1 cellular context compared by ENCODE assay signal in genomic region chr16:8859913-8860881, GRCh38.
TF ChIP-seq lines count a peak whose summit lies in the region.

No MANE protein-coding gene starts in this region.

TF ChIP-seq in HepG2, 621 proteins besides CTCF, POLR2A, EP300 and RAD21 (continued from another document and continues in another):
- TF ChIP-seq LCORL (IDR thresholded peaks at IDR 0.05) (no peak), LCORL (CRISPR knock-in tag; IDR thresholded peaks at IDR 0.05) (peak; percentile 93), ZSCAN21 (CRISPR knock-in tag; IDR thresholded peaks at IDR 0.05; ENCODE audit: borderline replicate concordance) (peak; percentile 84), HIVEP1 (CRISPR knock-in tag; IDR thresholded peaks at IDR 0.05) (peak; percentile 99), TCF7L2 (IDR thresholded peaks at IDR 0.05; ENCODE audit: low read depth, low read length) (no peak), ELK4 (CRISPR knock-in tag; IDR thresholded peaks at IDR 0.05; ENCODE audit: borderline replicate concordance) (no peak), MBD4 (IDR thresholded peaks at IDR 0.05; ENCODE audit: borderline replicate concordance, low read length) (no peak), ZNF790 (CRISPR knock-in tag; IDR thresholded peaks at IDR 0.05; ENCODE audit: borderline replicate concordance) (no peak), JDP2 (CRISPR knock-in tag; IDR thresholded peaks at IDR 0.05; ENCODE audit: borderline replicate concordance) (no peak), ZNF563 (CRISPR knock-in tag; IDR thresholded peaks at IDR 0.05) (no peak; the same call in 1 of the 2 replicates), ZNF446 (CRISPR knock-in tag; IDR thresholded peaks at IDR 0.05) (no peak), ZNF766 (CRISPR knock-in tag; IDR thresholded peaks at IDR 0.05; ENCODE audit: borderline replicate concordance) (no peak), ZNF264 (CRISPR knock-in tag; IDR thresholded peaks at IDR 0.05) (peak; percentile 89), HOXD1 (CRISPR knock-in tag; IDR thresholded peaks at IDR 0.05) (peak; percentile 52; the same call in 1 of the 2 replicates), ZHX2 (IDR thresholded peaks at IDR 0.05; ENCODE audit: low read depth) (no peak), ZHX2 (CRISPR knock-in tag; IDR thresholded peaks at IDR 0.05; ENCODE audit: borderline replicate concordance) (no peak), ZNF576 (CRISPR knock-in tag; IDR thresholded peaks at IDR 0.05) (0 out of 2 replicates have a peak, but pooled peaks have one; percentile 81), ZNF496 (CRISPR knock-in tag; IDR thresholded peaks at IDR 0.05; ENCODE audit: insufficient replicate concordance) (no peak), THAP9 (CRISPR knock-in tag; IDR thresholded peaks at IDR 0.05; ENCODE audit: borderline replicate concordance) (peak; percentile 55; the same call in 1 of the 2 replicates), RARA (CRISPR knock-in tag; IDR thresholded peaks at IDR 0.05) (peak; percentile 97), PLRG1 (conservative IDR thresholded peaks at IDR 0.05) (no peak), ATF1 (CRISPR knock-in tag; IDR thresholded peaks at IDR 0.05) (no peak), ZNF580 (CRISPR knock-in tag; IDR thresholded peaks at IDR 0.05; ENCODE audit: borderline replicate concordance, low read depth) (peak; percentile 60; the same call in 1 of the 2 replicates), ZNF567 (CRISPR knock-in tag; IDR thresholded peaks at IDR 0.05; ENCODE audit: borderline replicate concordance) (peak; percentile 90; the same call in 1 of the 2 replicates), TAF1 (CRISPR knock-in tag; IDR thresholded peaks at IDR 0.05) (no peak), CBFB (CRISPR knock-in tag; IDR thresholded peaks at IDR 0.05) (peak; percentile 85), GTF2F1 (IDR thresholded peaks at IDR 0.05; ENCODE audit: low read length) (no peak), ZNF343 (CRISPR knock-in tag; IDR thresholded peaks at IDR 0.05) (no peak; the same call in 1 of the 2 replicates), HOXA9 (CRISPR knock-in tag; IDR thresholded peaks at IDR 0.05; ENCODE audit: borderline replicate concordance) (no peak), NFE2L2 (IDR thresholded peaks at IDR 0.05; ENCODE audit: low read length) (no peak), ZBTB33 (CRISPR knock-in tag; IDR thresholded peaks at IDR 0.05) (peak; percentile 68), SP1 (IDR thresholded peaks at IDR 0.05) (no peak), SP1 (CRISPR knock-in tag; IDR thresholded peaks at IDR 0.05) (no peak), ZNF710 (CRISPR knock-in tag; IDR thresholded peaks at IDR 0.05; ENCODE audit: borderline replicate concordance) (peak; percentile 74; the same call in 1 of the 2 replicates), CHD2 (IDR thresholded peaks at IDR 0.05; ENCODE audit: low read depth, low read length) (no peak), SRY (CRISPR knock-in tag; IDR thresholded peaks at IDR 0.05) (no peak), HOMEZ (CRISPR knock-in tag; IDR thresholded peaks at IDR 0.05; ENCODE audit: low read depth) (0 out of 2 replicates have a peak, but pooled peaks have one; percentile 42), ZXDC (CRISPR knock-in tag; IDR thresholded peaks at IDR 0.05) (no peak), NR2F2 (IDR thresholded peaks at IDR 0.05; ENCODE audit: borderline replicate concordance, low read depth) (no peak)
- TF ChIP-seq, protein P1, sequence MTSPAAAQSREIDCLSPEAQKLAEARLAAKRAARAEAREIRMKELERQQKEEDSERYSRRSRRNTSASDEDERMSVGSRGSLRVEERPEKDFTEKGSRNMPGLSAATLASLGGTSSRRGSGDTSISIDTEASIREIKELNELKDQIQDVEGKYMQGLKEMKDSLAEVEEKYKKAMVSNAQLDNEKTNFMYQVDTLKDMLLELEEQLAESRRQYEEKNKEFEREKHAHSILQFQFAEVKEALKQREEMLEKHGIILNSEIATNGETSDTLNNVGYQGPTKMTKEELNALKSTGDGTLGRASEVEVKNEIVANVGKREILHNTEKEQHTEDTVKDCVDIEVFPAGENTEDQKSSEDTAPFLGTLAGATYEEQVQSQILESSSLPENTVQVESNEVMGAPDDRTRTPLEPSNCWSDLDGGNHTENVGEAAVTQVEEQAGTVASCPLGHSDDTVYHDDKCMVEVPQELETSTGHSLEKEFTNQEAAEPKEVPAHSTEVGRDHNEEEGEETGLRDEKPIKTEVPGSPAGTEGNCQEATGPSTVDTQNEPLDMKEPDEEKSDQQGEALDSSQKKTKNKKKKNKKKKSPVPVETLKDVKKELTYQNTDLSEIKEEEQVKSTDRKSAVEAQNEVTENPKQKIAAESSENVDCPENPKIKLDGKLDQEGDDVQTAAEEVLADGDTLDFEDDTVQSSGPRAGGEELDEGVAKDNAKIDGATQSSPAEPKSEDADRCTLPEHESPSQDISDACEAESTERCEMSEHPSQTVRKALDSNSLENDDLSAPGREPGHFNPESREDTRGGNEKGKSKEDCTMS (CRISPR knock-in tag; conservative IDR thresholded peaks at IDR 0.05): no peak
